Comparison of ENCODE assay signal across 1 cellular context in genomic region chr1:234676103-234676594, GRCh38.
TF ChIP-seq lines count a peak whose summit lies in the region.

No MANE protein-coding gene starts in this region.

TF ChIP-seq in K562, 482 proteins besides CTCF, POLR2A, EP300 and RAD21 (continued from another document):
- TF ChIP-seq PRDM10 (IDR thresholded peaks at IDR 0.05; ENCODE audit: partially characterized antibody) (peak; percentile 80), ZBTB26 (CRISPR knock-in tag; IDR thresholded peaks at IDR 0.05) (no peak), TCF15 (CRISPR knock-in tag; IDR thresholded peaks at IDR 0.05) (no peak), KDM4B (IDR thresholded peaks at IDR 0.05; ENCODE audit: borderline replicate concordance in 2 of 2, low read depth in 1 of 2) (peak in 1 of 2 experiments; percentile 35; a peak in 1 of 4 replicates), HCFC1 (IDR thresholded peaks at IDR 0.05; ENCODE audit: low read depth, low read length) (peak; percentile 96)
